Comparison of ENCODE assay signal across 25 cellular contexts in the genomic region with DNA sequence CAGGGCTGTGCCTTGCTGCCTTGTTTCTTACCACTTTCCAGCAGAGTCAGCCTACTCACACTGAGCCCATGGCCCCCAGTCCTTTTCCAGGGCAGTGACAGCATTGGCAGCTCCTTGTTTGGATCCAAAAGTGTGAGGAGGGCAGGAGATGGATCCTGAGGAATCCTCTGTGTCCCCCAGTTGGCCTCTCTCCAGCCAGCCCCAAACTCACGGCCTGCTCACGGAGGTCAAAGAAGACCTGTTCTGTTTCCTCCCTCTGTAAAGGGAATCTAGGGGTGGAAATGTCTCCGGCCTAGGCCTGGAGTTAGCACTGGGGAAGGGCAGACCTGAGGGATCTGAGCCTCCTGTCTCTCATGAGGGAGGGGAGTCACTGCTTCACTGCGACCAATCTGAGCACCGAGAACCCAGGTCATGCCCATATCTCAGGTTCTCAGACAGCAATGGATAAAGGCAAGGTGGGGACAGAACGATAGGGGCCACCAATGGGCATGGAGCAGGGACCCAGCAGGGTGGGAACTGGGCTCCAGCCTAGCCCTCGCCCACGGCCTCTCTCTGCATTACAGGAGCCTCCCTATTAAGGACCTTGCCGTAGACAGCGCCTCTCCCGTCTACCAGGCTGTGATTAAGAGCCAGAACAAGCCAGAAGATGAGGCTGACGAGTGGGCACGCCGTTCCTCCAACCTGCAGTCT. TPM values are rescaled to one million over a fixed set of nuclear protein-coding genes. Genes with fewer than 3 reads are reported as not detected.
DNase-seq lines count a peak whose midpoint lies in the region; ATAC-seq and TF ChIP-seq lines count a peak whose summit lies in the region.
"Had no signal": no experiment of that assay in that cellular context is flagged by ENCODE, and none has a peak within 500 bp of the region (broad histone marks: within the 10 kb centered on the region; RNA-seq: fewer than 3 reads in every experiment).

No MANE protein-coding gene starts in this region.

- H3K9me3 ChIP-seq in cardiac muscle cell (ENCODE audit: low read depth) (no peaks in the 10 kb centered on the region), right cardiac atrium (ENCODE audit: control insufficient read depth, low read length) (no peaks in the 10 kb centered on the region), sigmoid colon (no peaks in the 10 kb centered on the region), WERI-Rb-1 (ENCODE audit: severe bottlenecking) (no peaks in the 10 kb centered on the region)
- H3K9me3 ChIP-seq: HAP-1 had no signal

- H3K4me3 ChIP-seq in cardiac muscle cell (no peak overlapping the region), right cardiac atrium (ENCODE audit: low read length) (no peak overlapping the region), sigmoid colon (no peak overlapping the region), WERI-Rb-1 (ENCODE audit: low read depth, low read length) (no peak overlapping the region)
- H3K4me3 ChIP-seq: HAP-1 had no signal

- H3K4me1 ChIP-seq in cardiac muscle cell (ENCODE audit: low read depth) = peaks cover 48% of the 10 kb centered on the region
- no peaks in the 10 kb centered on the region for H3K4me1 ChIP-seq in right cardiac atrium (ENCODE audit: control insufficient read depth, insufficient read depth, low read length)
- H3K4me1 ChIP-seq in sigmoid colon = peaks cover 0 to 77% (median 62%) of the 10 kb centered on the region in 4 donors
- H3K4me1 ChIP-seq: HAP-1 had no signal

- no peak for TF ChIP-seq CTCF in cardiac muscle cell (IDR thresholded peaks at IDR 0.05; ENCODE audit: low read depth, low read length)
- no peak for TF ChIP-seq CTCF in sigmoid colon (IDR thresholded peaks at IDR 0.05)
- TF ChIP-seq CTCF in WERI-Rb-1 (IDR thresholded peaks at IDR 0.05; ENCODE audit: low read depth, low read length) = no peak

- H3K36me3 ChIP-seq in cardiac muscle cell (peaks cover 39% of the 10 kb centered on the region), sigmoid colon (peaks cover 0 to 24% (median 7%) of the 10 kb centered on the region in 4 donors), WERI-Rb-1 (no peaks in the 10 kb centered on the region)
- H3K36me3 ChIP-seq: HAP-1 had no signal

- peak; percentile 7 to 9 for ATAC-seq in right cardiac atrium
- ATAC-seq: CD8-positive, alpha-beta T cell had no signal

- no peak for TF ChIP-seq EP300 in sigmoid colon (IDR thresholded peaks at IDR 0.05)

- intact Hi-C loops in right cardiac atrium (cut with DNase I) = loop anchor here in 3 of 4 donors (5.0 to 10.0 kb wide), 2 partner anchors 203 to 206 kb away; no protein-coding TSS in a partner anchor
- intact Hi-C loops in sigmoid colon (cut with DNase I) = loop anchor here (2.0 kb wide), 1 partner anchor 209 kb away; no protein-coding TSS in a partner anchor

- H3K27ac ChIP-seq in cingulate gyrus (ENCODE audit: low read depth, low read length) (peak overlapping the region; percentile 4), cardiac muscle cell (peak overlapping the region; percentile 92), right cardiac atrium (ENCODE audit: low read length) (peak overlapping the region; percentile 71), sigmoid colon (peak overlapping the region; percentile 43 to 95 (median 55)), WERI-Rb-1 (no peak overlapping the region)

- no peak for TF ChIP-seq POLR2A in sigmoid colon (IDR thresholded peaks at IDR 0.05)

- no peaks in the 10 kb centered on the region for H3K27me3 ChIP-seq in cardiac muscle cell
- H3K27me3 ChIP-seq in right cardiac atrium (ENCODE audit: control insufficient read depth, insufficient read depth) = no peaks in the 10 kb centered on the region
- no peaks in the 10 kb centered on the region for H3K27me3 ChIP-seq in sigmoid colon
- H3K27me3 ChIP-seq in WERI-Rb-1 (ENCODE audit: insufficient read depth, low read depth, severe bottlenecking) = no peaks in the 10 kb centered on the region

- DNase-seq in cardiac muscle cell (ENCODE audit: low read depth in 1 of 2, low spot score in 1 of 2) = no peak
- peak in 1 of 3 donors; percentile 70 for DNase-seq in right cardiac atrium
- DNase-seq in sigmoid colon = no peak
- DNase-seq in WERI-Rb-1 = no peak
- no peak for DNase-seq in islet precursor cell
- no peak for DNase-seq in hypothalamus (lab: John Stamatoyannopoulos, UW)
- DNase-seq in DMS114 treated with DMSO at 0.1 percent for 48 hours (lab: John Stamatoyannopoulos, UW; ENCODE audit: unreplicated experiment) = no peak
- DNase-seq: AML-193; C1 segment of cervical spinal cord; CD8-positive, alpha-beta T cell; DMS153; KBM-7; MM.1S; NCI-H1092; NCI-H1436; NCI-H187 treated with DMSO at 0.1 percent for 48 hours; NCI-H2107; NCI-H446 treated with DMSO at 0.1 percent for 48 hours; NCI-H526 treated with DMSO at 0.1 percent for 48 hours had no signal

- 77% methylated on average over 14 of the region's 14 CpGs for WGBS in right cardiac atrium
- 94 to 95% methylated on average over 14 of the region's 14 CpGs for WGBS in sigmoid colon, 2 donors

RNA-seq across cellular contexts. Expression of gene LDB3, which starts 23.2 kb away (rescaled TPM):
- 202 and 213 TPM in 2 replicates for total RNA-seq in cardiac muscle cell
- 266 and 317 TPM in 2 replicates for polyA plus RNA-seq in cardiac muscle cell
- 1,000 to 10,000 TPM in 1 of 4 donors, 100 to 1,000 TPM in 3; 738 to 1,111 (median 934) TPM for total RNA-seq in right cardiac atrium
- 1,223 TPM for polyA plus RNA-seq in right cardiac atrium
- 10 to 100 TPM; 13.2 to 42.1 (median 22.4) TPM for total RNA-seq in sigmoid colon
- 1 to 10 TPM; 1.2 to 1.9 (median 1.8) TPM for polyA plus RNA-seq in sigmoid colon
- total RNA-seq: CD8-positive, alpha-beta T cell; HT1080 had no signal

RNA-seq across cellular contexts. Expression of gene OPN4, which starts 37.1 kb away (rescaled TPM):
- total RNA-seq in cardiac muscle cell = 0.18 TPM in 1 of 2 replicates, not detected in the other
- 0.24 TPM in 1 of 2 replicates, not detected in the other for polyA plus RNA-seq in cardiac muscle cell
- total RNA-seq in right cardiac atrium = 1 to 10 TPM in 2 of 4 donors, under 1 TPM in 2; 0.32 to 1.2 (median 0.95) TPM
- polyA plus RNA-seq in right cardiac atrium = 0.93 TPM
- not detected for total RNA-seq in sigmoid colon
- polyA plus RNA-seq in sigmoid colon = under 1 TPM in 1 of 3 donors, not detected in 2; 0.04 TPM
- total RNA-seq: A172; CD8-positive, alpha-beta T cell; G401; HT1080 had no signal
- polyA plus RNA-seq: AG04450 had no signal
